In genomic region chr6:34393191-34393967, GRCh38 we compare ENCODE assay signal across 8 cellular contexts. TPM values are rescaled to one million over a fixed set of nuclear protein-coding genes. Genes with fewer than 3 reads are reported as not detected.
DNase-seq lines count a peak whose midpoint lies in the region; ATAC-seq and TF ChIP-seq lines count a peak whose summit lies in the region.

No MANE protein-coding gene starts in this region.

- TF ChIP-seq CTCF in AG10803 (conservative IDR thresholded peaks at IDR 0.05; ENCODE audit: low read length): no peak
- TF ChIP-seq CTCF in kidney epithelial cell (IDR thresholded peaks at IDR 0.05; ENCODE audit: insufficient read depth, low read length, poor library complexity, severe bottlenecking): no peak
- no peak for TF ChIP-seq CTCF in testis (IDR thresholded peaks at IDR 0.05)

- no peak for ATAC-seq in GM21447 (IDR thresholded peaks at IDR 0.05; ENCODE audit: unreplicated experiment)

- H3K4me1 ChIP-seq in HUES48 (ENCODE audit: control insufficient read depth, insufficient read depth, low read length): peaks cover 5% of the 10 kb centered on the region; the same call in 1 of the 2 replicates
- peaks cover 16% of the 10 kb centered on the region for H3K4me1 ChIP-seq in testis

- no peak overlapping the region for H3K9ac ChIP-seq in HUES48 (ENCODE audit: low read depth, low read length)

- peak overlapping the region; percentile 98 for H3K4me3 Mint-ChIP-seq in activated naive CD8-positive, alpha-beta T cell

- H3K27ac ChIP-seq in HUES48 (ENCODE audit: low read depth, low read length): no peak overlapping the region
- peak overlapping the region; percentile 44 to 95 for H3K27ac ChIP-seq in testis

- no peak for DNase-seq in AG10803 (ENCODE audit: low read depth)
- no peak for DNase-seq in kidney epithelial cell (ENCODE audit: low read depth)
- DNase-seq in testis: no peak
- DNase-seq in glomerular visceral epithelial cell (ENCODE audit: extremely low spot score): no peak
- no peak for DNase-seq in Ammon's horn (ENCODE audit: low spot score)

- H3K27ac Mint-ChIP-seq in activated naive CD8-positive, alpha-beta T cell: peak overlapping the region; percentile 95

- no peaks in the 10 kb centered on the region for H3K36me3 Mint-ChIP-seq in activated naive CD8-positive, alpha-beta T cell

- peaks cover 8% of the 10 kb centered on the region; the same call in 1 of the 2 replicates for H3K9me3 ChIP-seq in HUES48 (ENCODE audit: control insufficient read depth, insufficient read depth, low read length)
- H3K9me3 ChIP-seq in testis: no peaks in the 10 kb centered on the region

- H3K4me3 ChIP-seq in AG10803 (ENCODE audit: low read length) (peak overlapping the region; percentile 78), HUES48 (ENCODE audit: low read depth, low read length) (peak overlapping the region; percentile 85), kidney epithelial cell (ENCODE audit: low read depth, low read length) (peak overlapping the region; percentile 94), testis (peak overlapping the region; percentile 87 to 96)

- no peak for TF ChIP-seq POLR2A in testis (IDR thresholded peaks at IDR 0.05)

- H3K27me3 ChIP-seq in HUES48 (ENCODE audit: control insufficient read depth, insufficient read depth, low read length) (no peaks in the 10 kb centered on the region), kidney epithelial cell (ENCODE audit: control insufficient read depth, insufficient read depth, low read length) (no peaks in the 10 kb centered on the region), testis (no peaks in the 10 kb centered on the region)

- intact Hi-C loops in testis (cut with DNase I; ENCODE audit: low total_unique reads): no loop called here

- H3K36me3 ChIP-seq in HUES48 (ENCODE audit: control insufficient read depth, insufficient read depth, low read length) (no peaks in the 10 kb centered on the region), kidney epithelial cell (ENCODE audit: control insufficient read depth, insufficient read depth, low read length) (no peaks in the 10 kb centered on the region), testis (ENCODE audit: low read depth, missing control alignments) (no peaks in the 10 kb centered on the region)

- 34 to 43% methylated on average over 16 of the region's 16 CpGs for WGBS in testis, 2 donors

- H3K9me3 Mint-ChIP-seq in activated naive CD8-positive, alpha-beta T cell (ENCODE audit: low read depth): no peaks in the 10 kb centered on the region

- no peaks in the 10 kb centered on the region for H3K27me3 Mint-ChIP-seq in activated naive CD8-positive, alpha-beta T cell

- H3K4me1 Mint-ChIP-seq in activated naive CD8-positive, alpha-beta T cell (ENCODE audit: low read depth): peaks cover 18% of the 10 kb centered on the region

RNA-seq across cellular contexts. Expression of gene NUDT3, which starts 0.9 kb away (rescaled TPM):
- total RNA-seq in kidney epithelial cell: 29.6 and 31.7 TPM in 2 replicates
- 10 to 100 TPM; 24.0 to 28.3 TPM for total RNA-seq in testis
- polyA plus RNA-seq in testis (ENCODE audit: insufficient read depth, low read depth, low replicate concordance): 18.7 TPM

RNA-seq across cellular contexts. Expression of gene RPS10, which starts 32.5 kb away (rescaled TPM):
- 3,975 and 4,200 TPM in 2 replicates for total RNA-seq in kidney epithelial cell
- total RNA-seq in testis: 1,000 to 10,000 TPM in 1 of 2 donors, 100 to 1,000 TPM in 1; 926 to 1,691 TPM
- 1,309 TPM for polyA plus RNA-seq in testis (ENCODE audit: insufficient read depth, low read depth, low replicate concordance)
